Comparison of ENCODE assay signal across 31 cellular contexts in the genomic region with DNA sequence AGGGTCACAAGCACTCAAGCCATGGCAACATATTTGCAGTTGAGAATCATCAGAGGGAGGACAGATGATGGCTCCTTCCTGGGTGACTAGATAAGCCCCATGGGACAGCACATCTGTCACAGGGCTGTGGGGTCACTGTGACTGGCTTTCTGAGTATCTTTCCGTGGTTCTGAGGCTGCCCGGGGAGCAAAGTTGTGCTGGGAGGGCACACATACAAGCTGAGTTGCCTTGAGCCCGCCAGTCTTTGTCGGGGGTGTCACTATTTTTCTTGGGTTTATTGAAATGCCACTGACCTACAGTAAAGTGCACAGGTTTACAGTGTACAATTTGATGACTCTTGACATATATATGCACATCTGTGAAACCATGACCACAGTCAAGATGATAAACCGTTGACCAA. TPM values are rescaled to one million over a fixed set of nuclear protein-coding genes. Genes with fewer than 3 reads are reported as not detected.
"Had no signal": no experiment of that assay in that cellular context is flagged by ENCODE, and none has a peak within 500 bp of the region (broad histone marks: within the 10 kb centered on the region; RNA-seq: fewer than 3 reads in every experiment).

No MANE protein-coding gene starts in this region.

- H3K27ac Mint-ChIP-seq: activated B cell treated with CpG ODN at 0.5 μM for 24 hours; activated CD4-positive, alpha-beta memory T cell treated with anti-CD3 and anti-CD28 coated beads for 36 hours; activated naive CD8-positive, alpha-beta T cell treated with anti-CD3 and anti-CD28 coated beads for 36 hours; activated T-helper 1 cell treated with anti-CD3 and anti-CD28 coated beads, Interleukin-12 subunit alpha, Interleukin-12 subunit beta, Interleukin-2, Interleukin-4 antibody, amounts not matched to agents 30 ng/mL and 10 ng/mL and 1 ng/mL, durations not matched to agents 14 hours and 24 hours and 36 hours had no signal

- H3K27ac ChIP-seq: brain microvascular endothelial cell, KMS-11, VCaP had no signal

- DNase-seq: activated B cell treated with CpG ODN at 0.5 μM for 24 hours; activated CD4-positive, alpha-beta memory T cell treated with anti-CD3 and anti-CD28 coated beads for 36 hours; activated CD4-positive, alpha-beta T cell treated with anti-CD3 and anti-CD28 coated beads for 4 hours; activated CD4-positive, alpha-beta T cell treated with anti-CD3 and anti-CD28 coated beads, Interleukin-2, amount 50 U/mL, for 1 hour; activated CD4-positive, CD25-positive, alpha-beta regulatory T cell treated with anti-CD3 and anti-CD28 coated beads, Interleukin-2, amount 50 U/mL, for 72 hours; activated naive CD4-positive, alpha-beta T cell; activated naive CD4-positive, alpha-beta T cell treated with anti-CD3 and anti-CD28 coated beads, Interleukin-2, amount 50 U/mL, for 16 hours; activated naive CD8-positive, alpha-beta T cell treated with anti-CD3 and anti-CD28 coated beads for 36 hours; activated T-cell treated with anti-CD3 and anti-CD28 coated beads for 4 hours; activated T-cell treated with anti-CD3 and anti-CD28 coated beads, Interleukin-2, amount 50 U/mL, for 4 hours; amniotic stem cell; brain microvascular endothelial cell; MM.1S; MV-4-11; NCI-H1092; NCI-H1436 treated with DMSO at 0.1 percent for 48 hours; NCI-H1694 treated with DMSO at 0.1 percent for 48 hours; NCI-H2029; NCI-H345; NCI-H524 treated with DMSO at 0.1 percent for 48 hours; SIG-M5; T-helper 1 cell; T-helper 2 cell; T-helper 9 cell had no signal

- H3K4me1 Mint-ChIP-seq: activated naive CD8-positive, alpha-beta T cell treated with anti-CD3 and anti-CD28 coated beads for 36 hours had no signal

- H3K36me3 ChIP-seq: brain microvascular endothelial cell had no signal

- H3K9ac ChIP-seq: KMS-11 had no signal

- H3K4me3 Mint-ChIP-seq: activated B cell treated with CpG ODN at 0.5 μM for 24 hours; activated CD4-positive, alpha-beta memory T cell treated with anti-CD3 and anti-CD28 coated beads for 36 hours; activated naive CD8-positive, alpha-beta T cell treated with anti-CD3 and anti-CD28 coated beads for 36 hours; activated T-cell treated with anti-CD3 and anti-CD28 coated beads, Interleukin-2, amount 50 U/mL, for 4 hours; activated T-helper 1 cell treated with anti-CD3 and anti-CD28 coated beads, Interleukin-12 subunit alpha, Interleukin-12 subunit beta, Interleukin-2, Interleukin-4 antibody, amounts not matched to agents 30 ng/mL and 10 ng/mL and 1 ng/mL, durations not matched to agents 14 hours and 24 hours and 36 hours had no signal

- ATAC-seq: activated T-cell treated with anti-CD3 and anti-CD28 coated beads, Interleukin-2, amount 50 U/mL, for 4 hours; Panc1; SK-N-SH treated with all-trans-retinoic acid at 6 μM for 48 hours had no signal

RNA-seq across cellular contexts. Expression of a gene that starts 17.2 kb away (rescaled TPM):
- total RNA-seq: activated B cell treated with CpG ODN at 0.5 μM for 24 hours, LHCN-M2, RPMI7951 had no signal

RNA-seq across cellular contexts. Expression of a gene that starts 35.6 kb away (rescaled TPM):
- total RNA-seq: activated B cell treated with CpG ODN at 0.5 μM for 24 hours; activated CD4-positive, alpha-beta memory T cell treated with anti-CD3 and anti-CD28 coated beads for 36 hours; activated naive CD8-positive, alpha-beta T cell treated with anti-CD3 and anti-CD28 coated beads for 36 hours; activated T-helper 1 cell treated with anti-CD3 and anti-CD28 coated beads, Interleukin-12 subunit alpha, Interleukin-12 subunit beta, Interleukin-2, Interleukin-4 antibody, amounts not matched to agents 30 ng/mL and 10 ng/mL and 1 ng/mL, durations not matched to agents 14 hours and 24 hours and 36 hours; RPMI7951 had no signal
